ENCODE assay signal across 18 cellular contexts in the genomic region with DNA sequence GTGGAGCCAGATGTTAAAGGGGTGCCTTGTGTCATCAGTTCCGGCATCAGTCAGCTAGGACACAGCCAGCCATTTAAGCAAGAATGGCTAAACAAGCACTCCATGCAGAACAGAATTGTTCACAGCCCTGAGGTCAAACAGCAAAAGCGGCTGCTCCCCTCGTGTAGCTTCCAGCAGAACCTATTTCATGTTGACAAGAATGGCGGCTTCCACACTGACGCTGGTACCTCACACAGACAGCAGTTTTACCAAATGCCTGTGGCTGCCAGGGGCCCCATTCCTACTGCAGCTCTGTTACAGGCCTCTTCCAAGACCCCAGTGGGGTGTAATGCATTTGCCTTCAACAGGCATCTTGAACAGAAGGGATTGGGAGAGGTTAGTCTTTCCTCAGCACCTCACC.
"Had no signal": no experiment of that assay in that cellular context is flagged by ENCODE, and none has a peak within 500 bp of the region (broad histone marks: within the 10 kb centered on the region; RNA-seq: fewer than 3 reads in every experiment).

No MANE protein-coding gene starts in this region.

- H3K36me3 Mint-ChIP-seq: activated naive CD4-positive, alpha-beta T cell treated with anti-CD3 and anti-CD28 coated beads, Interleukin-2, amount 50 U/mL, for 24 hours; naive B cell; stimulated activated effector memory CD8-positive, alpha-beta T cell treated with anti-CD3 and anti-CD28 coated beads, Interleukin-12 subunit alpha, Interleukin-12 subunit beta, amount 100 ng/mL, for 72 hours had no signal

- ATAC-seq: activated CD8-positive, alpha-beta T cell treated with anti-CD3 and anti-CD28 coated beads for 36 hours; activated T-cell treated with anti-CD3 and anti-CD28 coated beads, Interleukin-2, amount 50 U/mL, for 4 hours; left lung; stimulated activated effector memory CD8-positive, alpha-beta T cell treated with anti-CD3 and anti-CD28 coated beads, Interleukin-12 subunit alpha, Interleukin-12 subunit beta, amount 100 ng/mL, for 72 hours had no signal

- DNase-seq: activated B cell treated with CpG ODN at 0.5 μM for 24 hours; activated CD4-positive, alpha-beta T cell treated with anti-CD3 and anti-CD28 coated beads for 48 hours; activated CD8-positive, alpha-beta T cell treated with anti-CD3 and anti-CD28 coated beads for 36 hours; activated effector memory CD4-positive, alpha-beta T cell treated with anti-CD3 and anti-CD28 coated beads, Interleukin-2, amount 50 U/mL, for 16 hours; activated T-cell treated with anti-CD3 and anti-CD28 coated beads, Interleukin-2, amount 50 U/mL, for 4 hours; adrenal gland; naive B cell; pancreas; stimulated activated CD4-positive, alpha-beta T cell treated with anti-CD3 and anti-CD28 coated beads, Interleukin-1b, Interleukin-23, amount 100 ng/mL, for 48 hours; tibial artery; uterus had no signal

- H3K27ac Mint-ChIP-seq: activated B cell treated with CpG ODN at 0.5 μM for 24 hours; activated CD8-positive, alpha-beta T cell treated with anti-CD3 and anti-CD28 coated beads for 36 hours; activated naive CD4-positive, alpha-beta T cell treated with anti-CD3 and anti-CD28 coated beads, Interleukin-2, amount 50 U/mL, for 24 hours; naive B cell; stimulated activated effector memory CD8-positive, alpha-beta T cell treated with anti-CD3 and anti-CD28 coated beads, Interleukin-12 subunit alpha, Interleukin-12 subunit beta, amount 100 ng/mL, for 72 hours had no signal

- H3K36me3 ChIP-seq: adrenal gland, left lung, pancreas, uterus had no signal

- H3K4me2 ChIP-seq: hepatocyte had no signal

- H3K4me3 ChIP-seq: adrenal gland, esophagus muscularis mucosa, hepatocyte, left lung, pancreas, tibial artery, uterus had no signal

- H3K79me2 ChIP-seq: hepatocyte had no signal

- H3K4me1 ChIP-seq: adrenal gland, esophagus muscularis mucosa, left lung, pancreas, tibial artery, uterus had no signal

- H3K27me3 ChIP-seq: adrenal gland, esophagus muscularis mucosa, hepatocyte, left lung, pancreas, tibial artery, uterus had no signal

- H3K9me3 ChIP-seq: adrenal gland, esophagus muscularis mucosa, left lung, pancreas, tibial artery, uterus had no signal

- H3K4me1 Mint-ChIP-seq: activated B cell treated with CpG ODN at 0.5 μM for 24 hours; activated naive CD4-positive, alpha-beta T cell treated with anti-CD3 and anti-CD28 coated beads, Interleukin-2, amount 50 U/mL, for 24 hours; stimulated activated effector memory CD8-positive, alpha-beta T cell treated with anti-CD3 and anti-CD28 coated beads, Interleukin-12 subunit alpha, Interleukin-12 subunit beta, amount 100 ng/mL, for 72 hours had no signal

- H3K9me3 Mint-ChIP-seq: activated B cell treated with CpG ODN at 0.5 μM for 24 hours; activated naive CD4-positive, alpha-beta T cell treated with anti-CD3 and anti-CD28 coated beads, Interleukin-2, amount 50 U/mL, for 24 hours; activated T-cell treated with anti-CD3 and anti-CD28 coated beads, Interleukin-2, amount 50 U/mL, for 4 hours had no signal

- FAIRE-seq: colon, keratinocyte, pancreas had no signal

- H3K27ac ChIP-seq: adrenal gland, esophagus muscularis mucosa, hepatocyte, left lung, pancreas, tibial artery, uterus had no signal

- H3K4me3 Mint-ChIP-seq: activated B cell treated with CpG ODN at 0.5 μM for 24 hours; activated CD8-positive, alpha-beta T cell treated with anti-CD3 and anti-CD28 coated beads for 36 hours; activated naive CD4-positive, alpha-beta T cell treated with anti-CD3 and anti-CD28 coated beads, Interleukin-2, amount 50 U/mL, for 24 hours; activated T-cell treated with anti-CD3 and anti-CD28 coated beads, Interleukin-2, amount 50 U/mL, for 4 hours; naive B cell; stimulated activated effector memory CD8-positive, alpha-beta T cell treated with anti-CD3 and anti-CD28 coated beads, Interleukin-12 subunit alpha, Interleukin-12 subunit beta, amount 100 ng/mL, for 72 hours had no signal

- H2AFZ ChIP-seq: hepatocyte had no signal

- H3K27me3 Mint-ChIP-seq: activated B cell treated with CpG ODN at 0.5 μM for 24 hours; activated CD8-positive, alpha-beta T cell treated with anti-CD3 and anti-CD28 coated beads for 36 hours; activated naive CD4-positive, alpha-beta T cell treated with anti-CD3 and anti-CD28 coated beads, Interleukin-2, amount 50 U/mL, for 24 hours; naive B cell had no signal
